8 cellular contexts compared by ENCODE assay signal in the genomic region with DNA sequence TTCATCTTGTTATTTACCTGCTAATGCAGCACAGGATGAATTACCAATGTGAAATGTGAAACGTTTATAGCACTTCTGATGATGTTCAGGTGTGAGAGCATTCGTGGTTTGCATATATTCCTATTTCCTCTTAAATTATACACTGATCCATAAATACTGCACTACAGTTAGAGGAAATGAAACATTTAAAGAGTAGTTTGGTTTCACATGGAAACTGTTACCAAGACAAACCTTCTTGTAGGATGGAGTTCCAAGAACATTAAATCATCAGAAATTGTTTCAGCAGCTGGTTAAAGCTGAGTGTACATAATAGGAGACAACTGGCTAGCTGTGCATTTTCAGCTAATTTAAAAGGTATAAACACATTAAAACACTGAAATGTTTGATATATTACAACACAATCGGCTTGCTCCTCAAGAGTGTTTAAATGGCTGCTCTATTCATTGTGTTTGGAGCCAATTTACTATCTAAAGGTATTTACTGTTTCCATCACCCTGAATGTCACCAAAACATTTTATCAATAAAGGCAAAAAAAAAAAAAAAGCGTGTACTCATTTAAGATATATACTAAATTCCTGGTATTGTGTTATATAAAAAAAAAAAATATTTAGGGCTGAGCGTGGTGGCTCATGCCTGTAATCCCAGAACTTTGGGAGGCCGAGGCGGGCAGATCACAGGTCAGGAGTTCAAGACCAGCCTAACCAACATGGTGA.
DNase-seq lines count a peak whose midpoint lies in the region; ATAC-seq lines count a peak whose summit lies in the region.

No MANE protein-coding gene starts in this region.

- no peaks in the 10 kb centered on the region for H3K9me3 ChIP-seq in endocrine pancreas (ENCODE audit: control insufficient read depth, low read length)

- H3K9ac ChIP-seq in endocrine pancreas (ENCODE audit: control insufficient read depth, insufficient read depth, low read length) = no peak overlapping the region

- no peaks in the 10 kb centered on the region for H3K27me3 ChIP-seq in endocrine pancreas (ENCODE audit: control insufficient read depth, insufficient read depth, low read length)

- H3K4me1 ChIP-seq in endocrine pancreas (ENCODE audit: control insufficient read depth, insufficient read depth, low read length) = no peaks in the 10 kb centered on the region

- no peaks in the 10 kb centered on the region for H3K36me3 ChIP-seq in endocrine pancreas (ENCODE audit: control insufficient read depth, insufficient read depth, low read length)

- H3K4me3 ChIP-seq in endocrine pancreas (ENCODE audit: control insufficient read depth, insufficient read depth, low read length) = peak overlapping the region; percentile 14

- H3K36me3 Mint-ChIP-seq in activated naive CD4-positive, alpha-beta T cell treated with anti-CD3 and anti-CD28 coated beads, Interleukin-2, amount 50 U/mL, for 72 hours = peaks cover 13% of the 10 kb centered on the region in 2 donors

- peak overlapping the region in 1 of 2 donors; percentile 87 for H3K27ac Mint-ChIP-seq in activated naive CD4-positive, alpha-beta T cell treated with anti-CD3 and anti-CD28 coated beads, Interleukin-2, amount 50 U/mL, for 72 hours

- no peaks in the 10 kb centered on the region for H3K9me3 Mint-ChIP-seq in activated naive CD4-positive, alpha-beta T cell treated with anti-CD3 and anti-CD28 coated beads, Interleukin-2, amount 50 U/mL, for 72 hours

- peak; percentile 46 to 80 for ATAC-seq in activated naive CD4-positive, alpha-beta T cell treated with anti-CD3 and anti-CD28 coated beads, Interleukin-2, amount 50 U/mL, for 72 hours
- no peak for ATAC-seq in GM19328 (IDR thresholded peaks at IDR 0.05; ENCODE audit: unreplicated experiment)

- no peak for DNase-seq in activated naive CD4-positive, alpha-beta T cell treated with anti-CD3 and anti-CD28 coated beads, Interleukin-2, amount 50 U/mL, for 72 hours (ENCODE audit: low spot score in 2 of 2)
- DNase-seq in activated naive CD4-positive, alpha-beta T cell treated with Interleukin-2 at 50 U/mL for 16 hours = no peak
- DNase-seq in HS-5 (ENCODE audit: low read depth) (peak; percentile 11), stromal cell of bone marrow (ENCODE audit: low read depth) (peak; percentile 80)
- DNase-seq in activated CD8-positive, alpha-beta memory T cell treated with anti-CD3 and anti-CD28 coated beads, Interleukin-2, amount 50 U/mL, for 4 hours = no peak
- no peak for DNase-seq in activated CD4-positive, alpha-beta T cell treated with anti-CD3 and anti-CD28 coated beads, Interleukin-2, amount 50 U/mL, for 48 hours

Comparison
In these comparisons a context has a peak if more than half of its experiments do, and no peak if none do; other contexts are left out.
1. DNase-seq: peak in HS-5 (single experiment) and stromal cell of bone marrow (single experiment); none in activated naive CD4-positive, alpha-beta T cell treated with anti-CD3 and anti-CD28 coated beads, Interleukin-2, amount 50 U/mL, for 72 hours (0 of 2), activated naive CD4-positive, alpha-beta T cell treated with Interleukin-2 at 50 U/mL for 16 hours (single experiment), activated CD8-positive, alpha-beta memory T cell treated with anti-CD3 and anti-CD28 coated beads, Interleukin-2, amount 50 U/mL, for 4 hours (single experiment) and activated CD4-positive, alpha-beta T cell treated with anti-CD3 and anti-CD28 coated beads, Interleukin-2, amount 50 U/mL, for 48 hours (0 of 2).